In the genomic region with DNA sequence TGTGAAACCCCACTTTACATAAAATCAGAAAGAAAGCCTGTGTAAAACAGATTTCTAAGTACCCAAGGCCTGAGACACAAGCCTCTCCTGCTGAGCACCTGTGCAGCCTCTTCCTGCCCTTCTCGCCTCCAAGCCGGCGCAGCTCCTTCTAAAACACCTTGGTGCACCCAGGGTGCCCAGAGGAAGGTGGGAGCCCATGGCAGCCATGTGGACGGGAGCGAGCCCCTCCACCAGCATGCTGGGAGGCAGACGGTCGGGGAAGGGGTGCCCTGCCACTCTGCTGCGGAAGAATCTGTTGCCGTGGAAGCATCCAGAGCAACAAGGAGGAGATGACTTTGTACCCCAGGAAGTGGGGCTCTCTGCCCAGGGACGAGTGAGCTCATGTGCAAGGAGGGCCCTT, we compare ENCODE assay signal across 27 cellular contexts.
"Had no signal": no experiment of that assay in that cellular context is flagged by ENCODE, and none has a peak within 500 bp of the region (broad histone marks: within the 10 kb centered on the region; RNA-seq: fewer than 3 reads in every experiment).

No MANE protein-coding gene starts in this region.

- ATAC-seq: effector memory CD8-positive, alpha-beta T cell; esophagus mucosa; foreskin keratinocyte; gastrocnemius medialis; gastroesophageal sphincter; heart left ventricle had no signal

- H3K36me3 ChIP-seq: colonic mucosa, esophagus squamous epithelium, gastrocnemius medialis, gastroesophageal sphincter, heart left ventricle, heart right ventricle had no signal

- H3K9me3 ChIP-seq: colonic mucosa, gastrocnemius medialis had no signal

- H3K27ac ChIP-seq: colonic mucosa, coronary artery, dorsolateral prefrontal cortex, epithelial cell of prostate, esophagus squamous epithelium, foreskin keratinocyte, gastrocnemius medialis, gastroesophageal sphincter, heart left ventricle, heart right ventricle had no signal

- FAIRE-seq: colon, endometrium, endothelial cell of umbilical vein, frontal cortex had no signal

- H3K4me3 ChIP-seq: colonic mucosa, coronary artery, dorsolateral prefrontal cortex, esophagus squamous epithelium, gastrocnemius medialis, gastroesophageal sphincter, heart left ventricle, heart right ventricle had no signal

- DNase-seq: colonic mucosa; cortex of kidney; dermis blood vessel endothelial cell; dorsolateral prefrontal cortex; effector CD4-positive, alpha-beta T cell; effector CD8-positive, alpha-beta T cell; effector memory CD4-positive, alpha-beta T cell; effector memory CD8-positive, alpha-beta T cell; endodermal cell; erythroblast; esophagus squamous epithelium; foreskin fibroblast; foreskin keratinocyte; foreskin melanocyte; gastrocnemius medialis; glutamatergic neuron; head of caudate nucleus; heart left ventricle; heart right ventricle had no signal

- H3K27me3 ChIP-seq: colonic mucosa, foreskin keratinocyte had no signal

- H3K4me1 ChIP-seq: colonic mucosa, esophagus squamous epithelium, foreskin keratinocyte, gastrocnemius medialis, gastroesophageal sphincter, heart left ventricle, heart right ventricle had no signal
